In the genomic region with DNA sequence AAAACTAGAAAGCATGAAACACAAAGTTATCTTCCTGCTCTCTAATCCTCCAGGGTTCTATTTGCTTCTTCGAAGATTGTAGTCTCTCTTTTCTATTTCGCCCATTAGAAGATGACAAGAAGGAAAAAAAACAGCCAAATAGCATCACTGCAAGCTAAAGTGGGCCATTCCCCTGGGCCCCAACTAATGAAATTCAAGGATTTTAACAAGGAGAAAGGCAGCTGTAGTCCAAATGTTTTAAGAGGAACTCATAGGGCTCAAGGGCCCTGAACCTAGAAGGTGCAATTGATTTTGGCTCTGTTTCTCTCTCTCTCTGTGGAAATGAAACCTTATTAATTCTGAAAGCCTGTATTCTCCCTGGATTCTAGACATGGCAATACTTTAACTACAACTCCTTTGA, we compare ENCODE assay signal across 14 cellular contexts. TPM values are rescaled to one million over a fixed set of nuclear protein-coding genes. Genes with fewer than 3 reads are reported as not detected.
DNase-seq lines count a peak whose midpoint lies in the region; ATAC-seq and TF ChIP-seq lines count a peak whose summit lies in the region.
"Had no signal": no experiment of that assay in that cellular context is flagged by ENCODE, and none has a peak within 500 bp of the region (broad histone marks: within the 10 kb centered on the region; RNA-seq: fewer than 3 reads in every experiment).

No MANE protein-coding gene starts in this region.

- POLR2A ChIA-PET in A673 (lab: Charles Lee; ENCODE audit: low non-redundant PET), result no interaction called here

- H4K20me1 ChIP-seq in fibroblast of lung (ENCODE audit: control insufficient read depth, extremely low read depth, insufficient read depth, low read length), result no peaks in the 10 kb centered on the region

- 68 to 80% (median 78%) methylated on average over 2 of the region's 2 CpGs for WGBS in adrenal gland, 4 donors

- H3K9me3 Mint-ChIP-seq in osteocyte (ENCODE audit: unreplicated experiment), result no peaks in the 10 kb centered on the region
- H3K9me3 Mint-ChIP-seq in stimulated activated memory B cell treated with anti-CD40 and anti-IgM and Interleukin-4, amounts not matched to agents 10 μg/mL and 1 μg/mL and 100 μg/mL, for 72 hours, result no peaks in the 10 kb centered on the region
- H3K9me3 Mint-ChIP-seq: T-cell had no signal

- no peaks in the 10 kb centered on the region for H3K79me2 ChIP-seq in fibroblast of lung (ENCODE audit: control insufficient read depth, insufficient read depth, low read length)

- H3K27me3 Mint-ChIP-seq in osteocyte (ENCODE audit: unreplicated experiment), result no peaks in the 10 kb centered on the region
- H3K27me3 Mint-ChIP-seq in stimulated activated memory B cell treated with anti-CD40 and anti-IgM and Interleukin-4, amounts not matched to agents 10 μg/mL and 1 μg/mL and 100 μg/mL, for 72 hours, result no peaks in the 10 kb centered on the region
- H3K27me3 Mint-ChIP-seq: T-cell had no signal

- no TSS peak for BruUV-seq in A673 (replicated peaks; lab: Mats Ljungman, UMichigan)

- TF ChIP-seq CTCF in A673 (conservative IDR thresholded peaks at IDR 0.05; ENCODE audit: low read depth, low read length) (no peak), RWPE2 (IDR thresholded peaks at IDR 0.05; ENCODE audit: poor library complexity, severe bottlenecking) (no peak), fibroblast of lung (conservative IDR thresholded peaks at IDR 0.05 in 1 of 2, IDR thresholded peaks at IDR 0.05 in 1 of 2; ENCODE audit: low read depth in 1 of 2, low read length in 2 of 2) (no peak), osteocyte (IDR thresholded peaks at IDR 0.05) (no peak), adrenal gland (IDR thresholded peaks at IDR 0.05) (no peak)

- DNase-seq in A673 (ENCODE audit: low spot score) (peak; percentile 54), RWPE2 (ENCODE audit: low spot score) (no peak), fibroblast of lung (ENCODE audit: low read depth in 2 of 2) (peak in 1 of 2 donors; percentile 23), osteocyte (ENCODE audit: extremely low spot score, unreplicated experiment) (no peak), adrenal gland (no peak), iPS-NIHi11 (ENCODE audit: low spot score) (no peak), NCI-H69 (lab: John Stamatoyannopoulos, UW) (no peak)
- DNase-seq: activated CD4-positive, alpha-beta T cell treated with anti-CD3 and anti-CD28 coated beads, Interleukin-2, amount 50 U/mL, for 4 hours; activated naive CD4-positive, alpha-beta T cell treated with Interleukin-2 at 50 U/mL for 16 hours; effector CD4-positive, alpha-beta T cell; NCI-H1048; NCI-H524; T-cell had no signal

- H3K9me3 ChIP-seq in A673 (ENCODE audit: low read depth, low read length, poor library complexity, severe bottlenecking) (no peaks in the 10 kb centered on the region), RWPE2 (ENCODE audit: severe bottlenecking) (no peaks in the 10 kb centered on the region), fibroblast of lung (ENCODE audit: control insufficient read depth, insufficient read depth, low read depth, low read length) (no peaks in the 10 kb centered on the region), adrenal gland (replicated peaks in 1 of 3) (no peaks in the 10 kb centered on the region)

- peak overlapping the region; percentile 42 for H3K4me2 ChIP-seq in fibroblast of lung (ENCODE audit: extremely low read depth, insufficient read depth, low read length)

- H3K27ac ChIP-seq in A673 (ENCODE audit: low read depth, low read length, poor library complexity, severe bottlenecking), result peak overlapping the region; percentile 52
- H3K27ac ChIP-seq in RWPE2 (ENCODE audit: poor library complexity, severe bottlenecking), result peak overlapping the region; percentile 89
- H3K27ac ChIP-seq in fibroblast of lung (ENCODE audit: insufficient read depth, low read length), result peak overlapping the region; percentile 82
- peak overlapping the region in 2 of 5 donors; percentile 0 to 38 for H3K27ac ChIP-seq in adrenal gland

- H3K4me1 Mint-ChIP-seq in osteocyte (ENCODE audit: unreplicated experiment), result peaks cover 56% of the 10 kb centered on the region
- H3K4me1 Mint-ChIP-seq in stimulated activated memory B cell treated with anti-CD40 and anti-IgM and Interleukin-4, amounts not matched to agents 10 μg/mL and 1 μg/mL and 100 μg/mL, for 72 hours, result no peaks in the 10 kb centered on the region

- H3K27me3 ChIP-seq in A673 (replicated peaks; ENCODE audit: insufficient read depth, low read depth, low read length, poor library complexity) (no peaks in the 10 kb centered on the region), RWPE2 (ENCODE audit: insufficient read depth, poor library complexity, severe bottlenecking) (no peaks in the 10 kb centered on the region), fibroblast of lung (ENCODE audit: control insufficient read depth, insufficient read depth, low read length) (no peaks in the 10 kb centered on the region), adrenal gland (no peaks in the 10 kb centered on the region)

- intact Hi-C loops in A673 (cut with micrococcal nuclease; ENCODE audit: unreplicated experiment) (no loop called here), adrenal gland (cut with DNase I) (no loop called here)

- no peaks in the 10 kb centered on the region for H3K36me3 Mint-ChIP-seq in osteocyte (ENCODE audit: unreplicated experiment)
- H3K36me3 Mint-ChIP-seq in stimulated activated memory B cell treated with anti-CD40 and anti-IgM and Interleukin-4, amounts not matched to agents 10 μg/mL and 1 μg/mL and 100 μg/mL, for 72 hours, result peaks cover 18% of the 10 kb centered on the region

- ATAC-seq in RWPE2 (ENCODE audit: low read depth), result peak; percentile 33; the same call in 2 of the 3 replicates
- ATAC-seq in stimulated activated memory B cell treated with anti-CD40 and anti-IgM and Interleukin-4, amounts not matched to agents 10 μg/mL and 1 μg/mL and 100 μg/mL, for 72 hours, result no peak
- ATAC-seq: T-cell had no signal

- peak overlapping the region; percentile 27 for H3K4me3 Mint-ChIP-seq in osteocyte (ENCODE audit: unreplicated experiment)
- H3K4me3 Mint-ChIP-seq in stimulated activated memory B cell treated with anti-CD40 and anti-IgM and Interleukin-4, amounts not matched to agents 10 μg/mL and 1 μg/mL and 100 μg/mL, for 72 hours, result no peak overlapping the region
- H3K4me3 Mint-ChIP-seq: T-cell had no signal

- H3K4me3 ChIP-seq in A673 (ENCODE audit: low read depth, low read length, poor library complexity, severe bottlenecking), result no peak overlapping the region
- H3K4me3 ChIP-seq in RWPE2 (ENCODE audit: severe bottlenecking), result no peak overlapping the region
- H3K4me3 ChIP-seq in fibroblast of lung (replicated peaks in 1 of 4; ENCODE audit: control extremely low read depth in 1 of 4, insufficient read depth in 1 of 4, low read depth in 3 of 4, low read length in 4 of 4), result peak overlapping the region in 1 of 4 experiments; percentile 6
- no peak overlapping the region for H3K4me3 ChIP-seq in adrenal gland

- H3K4me1 ChIP-seq in A673 (ENCODE audit: insufficient read depth, low read length, poor library complexity, severe bottlenecking), result peaks cover 33% of the 10 kb centered on the region
- H3K4me1 ChIP-seq in RWPE2 (ENCODE audit: insufficient read depth, poor library complexity, severe bottlenecking), result peaks cover 26% of the 10 kb centered on the region
- peaks cover 16% of the 10 kb centered on the region for H3K4me1 ChIP-seq in fibroblast of lung (ENCODE audit: control insufficient read depth, extremely low read depth, insufficient read depth, low read length)
- H3K4me1 ChIP-seq in adrenal gland (replicated peaks in 1 of 2), result peaks cover 0 to 10% of the 10 kb centered on the region in 2 donors

- H3K36me3 ChIP-seq in A673 (ENCODE audit: insufficient read depth, low read length, poor library complexity, severe bottlenecking), result no peaks in the 10 kb centered on the region
- H3K36me3 ChIP-seq in RWPE2 (ENCODE audit: low read depth), result no peaks in the 10 kb centered on the region
- no peaks in the 10 kb centered on the region for H3K36me3 ChIP-seq in fibroblast of lung (ENCODE audit: control insufficient read depth, insufficient read depth, low read length)
- no peaks in the 10 kb centered on the region for H3K36me3 ChIP-seq in adrenal gland (replicated peaks in 1 of 2)

- H3K27ac Mint-ChIP-seq in osteocyte (ENCODE audit: unreplicated experiment), result peak overlapping the region; percentile 98
- no peak overlapping the region for H3K27ac Mint-ChIP-seq in stimulated activated memory B cell treated with anti-CD40 and anti-IgM and Interleukin-4, amounts not matched to agents 10 μg/mL and 1 μg/mL and 100 μg/mL, for 72 hours
- H3K27ac Mint-ChIP-seq: T-cell had no signal

- TF ChIP-seq POLR2A in adrenal gland (IDR thresholded peaks at IDR 0.05), result no peak

- CTCF ChIA-PET in A673 (lab: Charles Lee), result no interaction called here

- H2AFZ ChIP-seq in fibroblast of lung (ENCODE audit: low read length), result no peak overlapping the region

- H3K9ac ChIP-seq in fibroblast of lung (ENCODE audit: insufficient read depth, low read length), result peak overlapping the region; percentile 20

RNA-seq across cellular contexts. Expression of gene CUBN, which starts 53.6 kb away (rescaled TPM):
- 1.9 and 3.4 TPM in 2 replicates for total RNA-seq in A673 (2021)
- total RNA-seq in fibroblast of lung, result 0.51 and 1.3 TPM in 2 replicates
- polyA plus RNA-seq in fibroblast of lung, result 1.1 and 1.5 TPM in 2 replicates
- polyA plus RNA-seq in fibroblast of lung (2012), result 0.41 and 0.45 TPM in 2 replicates
- 0.30 TPM in 1 of 2 replicates, not detected in the other for polyA minus RNA-seq in fibroblast of lung (ENCODE audit: low replicate concordance)
- total RNA-seq in osteocyte, result 1.4 and 1.7 TPM in 2 replicates
- 1 to 10 TPM in 7 of 8 donors, under 1 TPM in 1; 0.41 to 9.3 (median 1.3) TPM for total RNA-seq in adrenal gland
- 1 to 10 TPM in 2 of 3 donors, under 1 TPM in 1; 0.88 to 1.4 (median 1.2) TPM for polyA plus RNA-seq in adrenal gland
